ENCODE assay signal across 10 cellular contexts in the genomic region with DNA sequence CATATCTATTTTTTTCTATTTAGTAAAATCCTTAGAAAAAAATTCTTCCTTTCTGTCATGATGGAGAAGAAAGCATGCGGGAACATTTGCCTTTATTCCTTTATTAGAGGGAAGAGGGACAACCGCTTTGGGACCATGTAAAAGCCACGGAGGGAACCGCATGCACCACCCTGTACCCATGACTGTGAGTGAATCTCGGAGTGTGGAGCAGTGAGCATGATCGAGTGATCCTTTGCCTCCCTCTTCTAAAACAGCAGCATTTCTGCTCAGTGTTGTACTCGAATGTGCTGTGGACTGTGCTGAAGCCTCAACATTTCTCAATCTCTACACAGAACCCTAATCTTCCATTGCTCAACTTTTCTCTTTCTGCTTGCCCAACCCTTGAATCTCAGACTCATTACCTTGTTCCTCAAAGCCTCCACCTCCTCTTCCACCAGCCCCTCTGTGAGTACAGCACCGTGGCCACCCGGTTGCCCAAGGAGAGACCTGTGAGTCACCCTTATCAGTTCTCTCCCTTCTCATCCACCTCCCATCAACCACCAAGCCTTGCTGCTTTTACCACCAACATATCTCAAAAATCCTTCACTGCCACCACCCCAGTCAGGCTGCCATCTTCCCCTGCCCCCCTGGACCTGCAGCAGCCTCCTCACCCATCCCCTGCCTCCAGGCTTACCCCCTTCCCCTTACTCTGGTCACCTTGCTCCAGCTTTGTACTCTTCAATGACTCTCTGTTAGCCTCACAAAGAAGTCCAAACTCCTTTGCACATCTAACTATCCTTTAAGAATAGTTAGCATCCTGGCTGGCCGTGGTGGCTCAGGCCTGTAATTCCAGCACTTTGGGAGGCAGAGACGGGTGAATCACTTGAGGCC.
A peak's percentile ranks its signal among the peaks of the same experiment; 100 is the strongest.
DNase-seq lines count a peak whose midpoint lies in the region; ATAC-seq, FAIRE-seq and TF ChIP-seq lines count a peak whose summit lies in the region.
"Had no signal": no experiment of that assay in that cellular context is flagged by ENCODE, and none has a peak within 500 bp of the region (broad histone marks: within the 10 kb centered on the region; RNA-seq: fewer than 3 reads in every experiment).

No MANE protein-coding gene starts in this region.

- H3K4me3 ChIP-seq in epithelial cell of esophagus (ENCODE audit: low read length) (no peak overlapping the region), smooth muscle cell (no peak overlapping the region)
- H3K4me3 ChIP-seq: heart left ventricle had no signal

- TF ChIP-seq CTCF in epithelial cell of esophagus (IDR thresholded peaks at IDR 0.05; ENCODE audit: insufficient read depth, low read depth, low read length, missing control alignments) (no peak), smooth muscle cell (IDR thresholded peaks at IDR 0.05; ENCODE audit: borderline replicate concordance, insufficient read depth, poor library complexity, severe bottlenecking) (no peak)

- H4K20me1 ChIP-seq in smooth muscle cell (ENCODE audit: low read depth): peaks cover 34% of the 10 kb centered on the region

- H3K4me2 ChIP-seq in smooth muscle cell: peak overlapping the region; percentile 8

- H3K4me1 Mint-ChIP-seq in activated CD8-positive, alpha-beta memory T cell treated with anti-CD3 and anti-CD28 coated beads, Interleukin-2, amount 10 ng/mL, durations not matched to agents 7 days and 5 days: peaks cover 23% of the 10 kb centered on the region
- H3K4me1 Mint-ChIP-seq: central memory CD8-positive, alpha-beta T cell had no signal

- no peaks in the 10 kb centered on the region for H3K9me3 ChIP-seq in smooth muscle cell (replicated peaks; ENCODE audit: low read depth)
- H3K9me3 ChIP-seq: heart left ventricle had no signal

- no peaks in the 10 kb centered on the region for H3K36me3 Mint-ChIP-seq in activated CD8-positive, alpha-beta memory T cell treated with anti-CD3 and anti-CD28 coated beads, Interleukin-2, amount 10 ng/mL, durations not matched to agents 7 days and 5 days

- ATAC-seq in activated CD8-positive, alpha-beta memory T cell treated with anti-CD3 and anti-CD28 coated beads, Interleukin-2, amount 10 ng/mL, durations not matched to agents 7 days and 5 days: no peak

- CTCF ChIA-PET in activated CD8-positive, alpha-beta memory T cell treated with anti-CD3 and anti-CD28 coated beads, Interleukin-2, amount 10 ng/mL, durations not matched to agents 7 days and 5 days (lab: Charles Lee): interaction anchor here (1.6 kb wide), 1 partner anchor 34 kb away, joined by 8 read pairs; no protein-coding TSS in a partner anchor

- WGBS in smooth muscle cell (ENCODE audit: low lambda C conversion rate): 67% methylated on average over 11 of the region's 11 CpGs

- H2AFZ ChIP-seq in smooth muscle cell (ENCODE audit: low read depth): no peak overlapping the region

- H3K27me3 Mint-ChIP-seq in activated CD8-positive, alpha-beta memory T cell treated with anti-CD3 and anti-CD28 coated beads, Interleukin-2, amount 10 ng/mL, durations not matched to agents 7 days and 5 days: peaks cover 2% of the 10 kb centered on the region
- H3K27me3 Mint-ChIP-seq: central memory CD8-positive, alpha-beta T cell had no signal

- peaks cover 17% of the 10 kb centered on the region for H3K4me1 ChIP-seq in smooth muscle cell (ENCODE audit: low read depth)

- no peaks in the 10 kb centered on the region for H3K9me3 Mint-ChIP-seq in activated CD8-positive, alpha-beta memory T cell treated with anti-CD3 and anti-CD28 coated beads, Interleukin-2, amount 10 ng/mL, durations not matched to agents 7 days and 5 days (ENCODE audit: low read depth)
- H3K9me3 Mint-ChIP-seq: central memory CD8-positive, alpha-beta T cell had no signal

- no peaks in the 10 kb centered on the region for H3F3A ChIP-seq in smooth muscle cell (ENCODE audit: low read depth)

- H3K4me3 Mint-ChIP-seq in activated CD8-positive, alpha-beta memory T cell treated with anti-CD3 and anti-CD28 coated beads, Interleukin-2, amount 10 ng/mL, durations not matched to agents 7 days and 5 days: no peak overlapping the region
- H3K4me3 Mint-ChIP-seq: central memory CD8-positive, alpha-beta T cell had no signal

- FAIRE-seq in RCC 7860 (lab: Jason Lieb, UNC): peak; percentile 50

- H3K9ac ChIP-seq in smooth muscle cell (ENCODE audit: low read depth): no peak overlapping the region

- H3K27ac ChIP-seq in smooth muscle cell (ENCODE audit: low read depth): peak overlapping the region; percentile 28
- H3K27ac ChIP-seq: heart left ventricle had no signal

- peak; percentile 68 for DNase-seq in activated CD8-positive, alpha-beta memory T cell treated with anti-CD3 and anti-CD28 coated beads, Interleukin-2, amount 50 U/mL, for 48 hours
- no peak for DNase-seq in activated CD8-positive, alpha-beta memory T cell treated with anti-CD3 and anti-CD28 coated beads, Interleukin-2, amount 10 ng/mL, durations not matched to agents 7 days and 5 days
- DNase-seq in RCC 7860 (ENCODE audit: low spot score) (peak; percentile 59), epithelial cell of esophagus (ENCODE audit: low read depth) (peak; percentile 84), smooth muscle cell (lab: John Stamatoyannopoulos, UW; ENCODE audit: unreplicated experiment) (no peak), inferior parietal cortex (ENCODE audit: extremely low spot score) (no peak), middle frontal gyrus (ENCODE audit: extremely low spot score, low spot score) (no peak)
- DNase-seq in stimulated activated CD4-positive, alpha-beta T cell treated with anti-CD3 and anti-CD28 coated beads, Interleukin-4, amount 100 ng/mL, for 1 hour: no peak
- DNase-seq: heart left ventricle had no signal

- H3K79me2 ChIP-seq in smooth muscle cell (ENCODE audit: low read depth): no peaks in the 10 kb centered on the region

- H3K27ac Mint-ChIP-seq in activated CD8-positive, alpha-beta memory T cell treated with anti-CD3 and anti-CD28 coated beads, Interleukin-2, amount 10 ng/mL, durations not matched to agents 7 days and 5 days: no peak overlapping the region

- H3K36me3 ChIP-seq in smooth muscle cell (ENCODE audit: low read depth): no peaks in the 10 kb centered on the region

- no peaks in the 10 kb centered on the region for H3K27me3 ChIP-seq in smooth muscle cell (ENCODE audit: low read depth)
- H3K27me3 ChIP-seq: heart left ventricle had no signal

Comparison
In these comparisons a context has a peak if more than half of its experiments do, and no peak if none do; other contexts are left out.
1. DNase-seq: peak in activated CD8-positive, alpha-beta memory T cell treated with anti-CD3 and anti-CD28 coated beads, Interleukin-2, amount 50 U/mL, for 48 hours (single experiment), RCC 7860 (single experiment) and epithelial cell of esophagus (single experiment); none in activated CD8-positive, alpha-beta memory T cell treated with anti-CD3 and anti-CD28 coated beads, Interleukin-2, amount 10 ng/mL, durations not matched to agents 7 days and 5 days (single experiment), smooth muscle cell (single experiment), inferior parietal cortex (single experiment), middle frontal gyrus (single experiment) and stimulated activated CD4-positive, alpha-beta T cell treated with anti-CD3 and anti-CD28 coated beads, Interleukin-4, amount 100 ng/mL, for 1 hour (single experiment).